ENCODE assay signal across 8 cellular contexts in genomic region chr1:941027-941587, GRCh38. TPM values are rescaled to one million over a fixed set of nuclear protein-coding genes. Genes with fewer than 3 reads are reported as not detected.
A peak's percentile ranks its signal among the peaks of the same experiment; 100 is the strongest.
DNase-seq lines count a peak whose midpoint lies in the region; ATAC-seq and TF ChIP-seq lines count a peak whose summit lies in the region.
"Had no signal": no experiment of that assay in that cellular context is flagged by ENCODE, and none has a peak within 500 bp of the region (broad histone marks: within the 10 kb centered on the region; RNA-seq: fewer than 3 reads in every experiment).

No MANE protein-coding gene starts in this region.

- peaks cover 80% of the 10 kb centered on the region for H3K27me3 ChIP-seq in GM23338 (ENCODE audit: insufficient read depth)
- H3K27me3 ChIP-seq in skeletal muscle tissue (ENCODE audit: control insufficient read depth in 3 of 3, insufficient read depth in 3 of 3, low read length in 3 of 3) = peaks cover 28 to 55% (median 50%) of the 10 kb centered on the region in 3 donors

- H3K36me3 ChIP-seq in GM23338 (ENCODE audit: insufficient read depth) (0 out of 2 replicates have a peak, but pooled peaks cover 6% of the 10 kb centered on the region), skeletal muscle tissue (ENCODE audit: control insufficient read depth in 3 of 3, insufficient read depth in 3 of 3, low read length in 3 of 3) (peaks cover 5 to 12% (median 11%) of the 10 kb centered on the region in 3 donors)

- no peak for TF ChIP-seq CTCF in GM23338 (conservative IDR thresholded peaks at IDR 0.05; ENCODE audit: low read depth in 2 of 2)
- TF ChIP-seq CTCF in fibroblast of villous mesenchyme (IDR thresholded peaks at IDR 0.05; ENCODE audit: insufficient read depth, low read depth, low read length) = no peak

- no peaks in the 10 kb centered on the region for H3K79me2 ChIP-seq in GM23338 (replicated peaks; ENCODE audit: insufficient read depth)

- 0 out of 2 replicates have a peak, but pooled peaks cover 3% of the 10 kb centered on the region for H3F3A ChIP-seq in GM23338 (replicated peaks; ENCODE audit: low read depth)

- ATAC-seq in GM23338 (peak; percentile 1; the same call in 2 of the 3 replicates), SK-N-SH treated with all-trans-retinoic acid at 6 μM for 48 hours (peak; percentile 0; the same call in 2 of the 3 replicates)

- peaks cover 3% of the 10 kb centered on the region; the same call in 1 of the 3 replicates for H3K9me3 Mint-ChIP-seq in GM23338

- H3K27ac Mint-ChIP-seq in GM23338 = no peak overlapping the region

- H3K9ac ChIP-seq in skeletal muscle tissue (ENCODE audit: low read depth in 1 of 3, low read length in 3 of 3) = no peak overlapping the region

- H3K4me2 ChIP-seq in GM23338 = peak overlapping the region; percentile 79

- H3K4me1 ChIP-seq in GM23338 (ENCODE audit: insufficient read depth) = peaks cover 5% of the 10 kb centered on the region; the same call in 1 of the 2 replicates
- H3K4me1 ChIP-seq in skeletal muscle tissue (ENCODE audit: control insufficient read depth in 3 of 3, insufficient read depth in 3 of 3, low read length in 3 of 3) = peaks cover 14 to 28% (median 22%) of the 10 kb centered on the region in 3 donors

- H3K27ac ChIP-seq in GM23338 (ENCODE audit: low read depth) = no peak overlapping the region
- H3K27ac ChIP-seq in skeletal muscle tissue (ENCODE audit: low read depth, low read length) = peak overlapping the region; percentile 36

- H3K4me1 Mint-ChIP-seq in GM23338 = peaks cover 11% of the 10 kb centered on the region; the same call in 2 of the 3 replicates

- H3K4me3 ChIP-seq in GM23338 = peak overlapping the region; percentile 55
- peak overlapping the region; percentile 55 for H3K4me3 ChIP-seq in fibroblast of villous mesenchyme (ENCODE audit: low read depth, low read length)
- H3K4me3 ChIP-seq in skeletal muscle tissue (ENCODE audit: low read length in 3 of 3) = peak overlapping the region in 2 of 3 donors; percentile 13 to 32

- H3K9me3 ChIP-seq in skeletal muscle tissue (ENCODE audit: control insufficient read depth in 3 of 3, low read length in 3 of 3) = no peaks in the 10 kb centered on the region

- H3K27me3 Mint-ChIP-seq in GM23338 (ENCODE audit: insufficient read depth, low read depth, poor library complexity) = peaks cover 59% of the 10 kb centered on the region

- no peaks in the 10 kb centered on the region; the same call in 1 of the 2 replicates for H4K20me1 ChIP-seq in GM23338 (replicated peaks; ENCODE audit: insufficient read depth)

- H3K36me3 Mint-ChIP-seq in GM23338 (ENCODE audit: low read depth) = peaks cover 12% of the 10 kb centered on the region; the same call in 2 of the 3 replicates

- 0 out of 2 replicates have a peak overlapping the region, but pooled peaks have one; percentile 23 for H2AFZ ChIP-seq in GM23338

- no peak for DNase-seq in GM23338 (ENCODE audit: low spot score)
- DNase-seq in fibroblast of villous mesenchyme (ENCODE audit: low read depth) = no peak
- DNase-seq in NCI-H1436 (lab: John Stamatoyannopoulos, UW) = no peak
- no peak for DNase-seq in activated CD4-positive, CD25-positive, alpha-beta regulatory T cell treated with anti-CD3 and anti-CD28 coated beads, Interleukin-2, amount 50 U/mL, for 72 hours
- no peak for DNase-seq in cortex of kidney (lab: John Stamatoyannopoulos, UW)

- peak overlapping the region; percentile 68 for H3K4me3 Mint-ChIP-seq in GM23338

- H3K9me2 ChIP-seq in GM23338 (ENCODE audit: insufficient read depth) = no peaks in the 10 kb centered on the region

TF ChIP-seq in GM23338, 12 proteins besides CTCF, POLR2A, EP300 and RAD21:
- TF ChIP-seq ETS1 (IDR thresholded peaks at IDR 0.05) (no peak), EZH2phosphoT487 (IDR thresholded peaks at IDR 0.05; ENCODE audit: unreplicated experiment) (peak; percentile 42)

TF ChIP-seq in SK-N-SH treated with all-trans-retinoic acid at 6 μM for 48 hours, 23 proteins besides CTCF, POLR2A, EP300 and RAD21:
- TF ChIP-seq ZC3H10 (CRISPR knock-in tag; IDR thresholded peaks at IDR 0.05) (no peak), PPARA (CRISPR knock-in tag; IDR thresholded peaks at IDR 0.05; ENCODE audit: borderline replicate concordance) (no peak)

RNA-seq across cellular contexts. Expression of gene SAMD11, which starts 17.4 kb away (rescaled TPM):
- total RNA-seq in GM23338 (2014; rRNA removed; shearing (Covaris generic)) = 0.14 and 0.19 TPM in 2 replicates
- polyA plus RNA-seq in GM23338 (2016; fragmentation: Nextera tagmentation; extraction: Ambion mirVana) = 0.40 and 0.47 TPM in 2 replicates
- total RNA-seq in fibroblast of villous mesenchyme (2.2 and 7.7 TPM in 2 replicates), skeletal muscle tissue (3.7 TPM)

RNA-seq across cellular contexts. Expression of gene NOC2L, which starts 17.9 kb away (rescaled TPM):
- total RNA-seq in GM23338 (2014; rRNA removed; shearing (Covaris generic)) = 123 and 125 TPM in 2 replicates
- 79.3 and 89.0 TPM in 2 replicates for polyA plus RNA-seq in GM23338 (2016; fragmentation: Nextera tagmentation; extraction: Ambion mirVana)
- 66.7 and 76.9 TPM in 2 replicates for total RNA-seq in fibroblast of villous mesenchyme
- total RNA-seq in skeletal muscle tissue = 47.0 TPM

RNA-seq across cellular contexts. Expression of gene KLHL17, which starts 19.3 kb away (rescaled TPM):
- 27.8 and 37.1 TPM in 2 replicates for total RNA-seq in GM23338 (2014; rRNA removed; shearing (Covaris generic))
- 16.5 and 17.8 TPM in 2 replicates for polyA plus RNA-seq in GM23338 (2016; fragmentation: Nextera tagmentation; extraction: Ambion mirVana)
- 6.0 and 9.3 TPM in 2 replicates for total RNA-seq in fibroblast of villous mesenchyme
- total RNA-seq in skeletal muscle tissue = 1.0 TPM

RNA-seq across cellular contexts. Expression of gene PLEKHN1, which starts 25.2 kb away (rescaled TPM):
- 2.2 and 3.3 TPM in 2 replicates for total RNA-seq in GM23338 (2014; rRNA removed; shearing (Covaris generic))
- 0.94 and 1.4 TPM in 2 replicates for polyA plus RNA-seq in GM23338 (2016; fragmentation: Nextera tagmentation; extraction: Ambion mirVana)
- total RNA-seq in fibroblast of villous mesenchyme = 1.7 and 1.9 TPM in 2 replicates
- not detected for total RNA-seq in skeletal muscle tissue

RNA-seq across cellular contexts. Expression of gene PERM1, which starts 40.8 kb away (rescaled TPM):
- total RNA-seq in GM23338 (2014; rRNA removed; shearing (Covaris generic)) = not detected in 2 replicates
- 0.66 and 1.1 TPM in 2 replicates for polyA plus RNA-seq in GM23338 (2016; fragmentation: Nextera tagmentation; extraction: Ambion mirVana)
- under 0.01 and 0.43 TPM in 2 replicates for total RNA-seq in fibroblast of villous mesenchyme
- 3.1 TPM for total RNA-seq in skeletal muscle tissue
- total RNA-seq: LHCN-M2 had no signal
